Comparison of ENCODE assay signal across 12 cellular contexts in genomic region chr10:99279626-99280111, GRCh38. TPM values are rescaled to one million over a fixed set of nuclear protein-coding genes. Genes with fewer than 3 reads are reported as not detected.
DNase-seq lines count a peak whose midpoint lies in the region; ATAC-seq, FAIRE-seq and TF ChIP-seq lines count a peak whose summit lies in the region.
"Had no signal": no experiment of that assay in that cellular context is flagged by ENCODE, and none has a peak within 500 bp of the region (broad histone marks: within the 10 kb centered on the region; RNA-seq: fewer than 3 reads in every experiment).

No MANE protein-coding gene starts in this region.

- H3K27ac ChIP-seq in GM12878 (ENCODE audit: control insufficient read depth, insufficient read depth) (no peak overlapping the region), subcutaneous abdominal adipose tissue (ENCODE audit: low read depth, low read length) (peak overlapping the region; percentile 4)

- H3K9ac ChIP-seq in GM12878 (ENCODE audit: control insufficient read depth, insufficient read depth, low read length) (no peak overlapping the region), subcutaneous abdominal adipose tissue (ENCODE audit: low read length in 5 of 5) (no peak overlapping the region)

- RAD21 ChIA-PET in GM12878 (lab: Charles Lee; ENCODE audit: unreplicated experiment) = interaction anchor here (0.9 to 1.1 kb wide), 3 partner anchors 33 to 838 kb away, joined by 3 to 5 read pairs (median 4); no protein-coding TSS in a partner anchor

- H3K4me1 ChIP-seq in GM12878 (ENCODE audit: control insufficient read depth, insufficient read depth, low read length) (no peaks in the 10 kb centered on the region), subcutaneous abdominal adipose tissue (ENCODE audit: control insufficient read depth in 5 of 5, insufficient read depth in 5 of 5, low read length in 5 of 5) (peaks cover 0 to 2% (median 0%) of the 10 kb centered on the region in 5 donors)

- WGBS in GM12878 (ENCODE audit: insufficient coverage, insufficient replicate concordance, low lambda C conversion rate, missing lambda C conversion rate) = 0% methylated on average over 1 of the region's 1 CpG

- no peaks in the 10 kb centered on the region for H4K20me1 ChIP-seq in GM12878 (ENCODE audit: control insufficient read depth, insufficient read depth)

- no peak for TF ChIP-seq RAD21 in GM12878 (IDR thresholded peaks at IDR 0.05; ENCODE audit: insufficient read depth, low read depth, low read length)

- ATAC-seq in HG03460 (IDR thresholded peaks at IDR 0.05; ENCODE audit: unreplicated experiment) (peak; percentile 37), GM12878 (peak; percentile 21; the same call in 1 of the 3 replicates)
- ATAC-seq: naive thymus-derived CD8-positive, alpha-beta T cell had no signal

- no peak overlapping the region for H2AFZ ChIP-seq in GM12878 (ENCODE audit: control insufficient read depth, low read depth, low read length)

- no peak for TF ChIP-seq POLR2A in GM12878 (IDR thresholded peaks at IDR 0.05; ENCODE audit: low read depth, low read length)

- H3K27me3 ChIP-seq in GM12878 (replicated peaks in 1 of 2; ENCODE audit: control insufficient read depth in 2 of 2, insufficient read depth in 2 of 2, low read length in 1 of 2) (no peaks in the 10 kb centered on the region), subcutaneous abdominal adipose tissue (ENCODE audit: control insufficient read depth in 5 of 5, insufficient read depth in 4 of 5, low read length in 5 of 5) (no peaks in the 10 kb centered on the region)

- H3K36me3 ChIP-seq in GM12878 (ENCODE audit: control insufficient read depth in 2 of 2, insufficient read depth in 2 of 2, low read length in 1 of 2) (no peaks in the 10 kb centered on the region), subcutaneous abdominal adipose tissue (ENCODE audit: control insufficient read depth in 5 of 5, insufficient read depth in 5 of 5, low read length in 5 of 5) (no peaks in the 10 kb centered on the region)

- CTCF ChIA-PET in GM12878 (lab: Yijun Ruan, JAX) = interaction anchor here (0.9 to 1.7 kb wide), 3 partner anchors 33 to 813 kb away, joined by 3 to 5 read pairs (median 5); no protein-coding TSS in a partner anchor

- FAIRE-seq in GM12878 (lab: Jason Lieb, UNC) = no peak
- FAIRE-seq: A204.1 had no signal

- intact Hi-C loops in GM12878 (cut with micrococcal nuclease; ENCODE audit: unreplicated experiment) = no loop called here

- POLR2A ChIA-PET in GM12878 (lab: Charles Lee) = no interaction called here

- H3K79me2 ChIP-seq in GM12878 (ENCODE audit: control insufficient read depth, insufficient read depth, low read length) = no peaks in the 10 kb centered on the region

- no peak for TF ChIP-seq EP300 in GM12878 (IDR thresholded peaks at IDR 0.05; ENCODE audit: borderline replicate concordance in 1 of 2, control insufficient read depth in 1 of 2, low read depth in 2 of 2, low read length in 2 of 2)

- SMC1A ChIA-PET in GM12878 (lab: Charles Lee; ENCODE audit: uncharacterized antibody, unreplicated experiment) = interaction anchor here (1.2 to 1.6 kb wide), 3 partner anchors 12 to 80 kb away, joined by 3 to 4 read pairs (median 3); no protein-coding TSS in a partner anchor

- no peak overlapping the region for H3K4me3 ChIP-seq in GM12878
- H3K4me3 ChIP-seq in subcutaneous abdominal adipose tissue (ENCODE audit: low read depth in 1 of 5, low read length in 5 of 5) = no peak overlapping the region

- no peak for TF ChIP-seq CTCF in GM12878 (IDR thresholded peaks at IDR 0.05 in 2 of 3, conservative IDR thresholded peaks at IDR 0.05 in 1 of 3; ENCODE audit: control insufficient read depth in 2 of 3, extremely low read depth in 1 of 3, insufficient read depth in 1 of 3, low read depth in 3 of 3, low read length in 3 of 3)

- in situ Hi-C loops in GM12878 (cut with MboI) = no loop called here

- BruUV-seq in GM12878 (replicated peaks; lab: Mats Ljungman, UMichigan) = no TSS peak

- no peak overlapping the region for H3K4me2 ChIP-seq in GM12878 (ENCODE audit: control insufficient read depth, insufficient read depth)

- H3K9me3 ChIP-seq in GM12878 (replicated peaks; ENCODE audit: control insufficient read depth, insufficient read depth, low read length) (no peaks in the 10 kb centered on the region; the same call in 2 of the 3 replicates), subcutaneous abdominal adipose tissue (ENCODE audit: control insufficient read depth in 5 of 5, low read length in 5 of 5) (peaks cover 2 to 7% (median 6%) of the 10 kb centered on the region in 5 donors)

- DNase-seq in NCI-H2171 treated with DMSO at 0.1 percent for 48 hours (lab: John Stamatoyannopoulos, UW) (peak; percentile 19), NCI-H2171 (lab: John Stamatoyannopoulos, UW) (no peak), GM12878 (ENCODE audit: low read depth, low spot score) (no peak), globus pallidus (ENCODE audit: low spot score) (no peak), NCI-H510A (lab: John Stamatoyannopoulos, UW) (no peak)
- no peak for DNase-seq in stimulated activated naive CD4-positive, alpha-beta T cell treated with Interleukin-2 at 50 U/mL for 16 hours (lab: John Stamatoyannopoulos, UW)
- DNase-seq: activated T-cell treated with anti-CD3 and anti-CD28 coated beads for 4 hours; naive thymus-derived CD8-positive, alpha-beta T cell; NCI-H1092 had no signal

TF ChIP-seq in GM12878, 131 proteins besides CTCF, POLR2A, EP300 and RAD21 (continues in another document):
- TF ChIP-seq IRF5 (IDR thresholded peaks at IDR 0.05; ENCODE audit: borderline replicate concordance) = no peak
- no peak for TF ChIP-seq SIN3A (IDR thresholded peaks at IDR 0.05; ENCODE audit: low read depth, low read length)
- no peak for TF ChIP-seq RAD51 (IDR thresholded peaks at IDR 0.05)

RNA-seq across cellular contexts. Expression of gene HPSE2, which starts 44.0 kb away (rescaled TPM):
- total RNA-seq in GM12878 (2013; cell fraction: nucleolus; rRNA removed) = not detected in 2 replicates
- total RNA-seq in GM12878 (2014; rRNA removed) (not detected in 2 replicates), GM12878 (2014; rRNA removed; fragmentation: Illumina TruSeq; extraction: Trizol) (not detected in 2 replicates), GM12878 (2021) (not detected in 2 replicates)
- not detected for polyA plus RNA-seq in GM12878 (2011; ENCODE audit: low read depth)
- polyA plus RNA-seq in GM12878 (2011; rRNA removed) (not detected in 2 replicates), GM12878 (2014; fragmentation: Illumina TruSeq; extraction: Trizol) (not detected in 2 replicates), GM12878 (2014; fragmentation: Nextera tagmentation; extraction: Ambion mirVana) (not detected), GM12878 (2014; rRNA removed) (not detected in 2 replicates), GM12878 (2016; fragmentation: Nextera tagmentation; extraction: Ambion mirVana) (under 1 TPM in 1 of 2 experiments, not detected in 1; 0.06 TPM)
- polyA plus RNA-seq in GM12878 (2011; cell fraction: cytosol; rRNA removed) = 0.04 TPM in 1 of 2 replicates, not detected in the other
- polyA plus RNA-seq in GM12878 (2011; cell fraction: nucleus; rRNA removed) = 0.03 TPM in 1 of 2 replicates, not detected in the other
- polyA plus RNA-seq in GM12878 (2012) = 0.07 and 0.15 TPM in 2 replicates
- not detected in 2 replicates for polyA minus RNA-seq in GM12878 (2011; rRNA and poly(A)+ RNA removed)
- polyA minus RNA-seq in GM12878 (2011; cell fraction: cytosol; rRNA and poly(A)+ RNA removed) = not detected in 2 replicates
- polyA minus RNA-seq in GM12878 (2011; cell fraction: nucleus; rRNA and poly(A)+ RNA removed) = not detected in 2 replicates
- total RNA-seq: naive thymus-derived CD8-positive, alpha-beta T cell had no signal

RNA-seq across cellular contexts. Expression of gene CNNM1, which starts 49.5 kb away (rescaled TPM):
- not detected in 2 replicates for total RNA-seq in GM12878 (2013; cell fraction: nucleolus; rRNA removed)
- total RNA-seq in GM12878 (2014; rRNA removed) (not detected in 2 replicates), GM12878 (2014; rRNA removed; fragmentation: Illumina TruSeq; extraction: Trizol) (not detected in 2 replicates), GM12878 (2021) (not detected in 2 replicates)
- polyA plus RNA-seq in GM12878 (2011; ENCODE audit: low read depth) = 0.04 TPM
- polyA plus RNA-seq in GM12878 (2011; rRNA removed) (not detected in 2 replicates), GM12878 (2014; fragmentation: Illumina TruSeq; extraction: Trizol) (0.01 TPM in 1 of 2 replicates, not detected in the other), GM12878 (2014; fragmentation: Nextera tagmentation; extraction: Ambion mirVana) (not detected), GM12878 (2014; rRNA removed) (not detected in 2 replicates), GM12878 (2016; fragmentation: Nextera tagmentation; extraction: Ambion mirVana) (not detected)
- polyA plus RNA-seq in GM12878 (2011; cell fraction: cytosol; rRNA removed) = not detected in 2 replicates
- polyA plus RNA-seq in GM12878 (2011; cell fraction: nucleus; rRNA removed) = not detected in 2 replicates
- polyA plus RNA-seq in GM12878 (2012) = 0.03 TPM in 1 of 2 replicates, not detected in the other
- not detected in 2 replicates for polyA minus RNA-seq in GM12878 (2011; rRNA and poly(A)+ RNA removed)
- not detected in 2 replicates for polyA minus RNA-seq in GM12878 (2011; cell fraction: cytosol; rRNA and poly(A)+ RNA removed)
- not detected in 2 replicates for polyA minus RNA-seq in GM12878 (2011; cell fraction: nucleus; rRNA and poly(A)+ RNA removed)
